23 cellular contexts compared by ENCODE assay signal in genomic region chr22:46795845-46796565, GRCh38. TPM values are rescaled to one million over a fixed set of nuclear protein-coding genes. Genes with fewer than 3 reads are reported as not detected.
DNase-seq lines count a peak whose midpoint lies in the region; ATAC-seq and TF ChIP-seq lines count a peak whose summit lies in the region.
"Had no signal": no experiment of that assay in that cellular context is flagged by ENCODE, and none has a peak within 500 bp of the region (broad histone marks: within the 10 kb centered on the region; RNA-seq: fewer than 3 reads in every experiment).

No MANE protein-coding gene starts in this region.

- H4K91ac ChIP-seq in neuronal stem cell (ENCODE audit: low read depth, low read length, poor library complexity), result no peak overlapping the region

- no peak overlapping the region for H3K18ac ChIP-seq in neuronal stem cell (ENCODE audit: low read length)

- H2AK5ac ChIP-seq in neuronal stem cell (ENCODE audit: low read depth, low read length), result no peak overlapping the region

- peak overlapping the region; percentile 32 for H3K14ac ChIP-seq in neuronal stem cell (ENCODE audit: low read length)

- TF ChIP-seq CTCF in right atrium auricular region (IDR thresholded peaks at IDR 0.05), result no peak

- H3K79me1 ChIP-seq in neuronal stem cell (ENCODE audit: low read depth, low read length), result peaks cover 15% of the 10 kb centered on the region

- no peak overlapping the region for H2BK120ac ChIP-seq in neuronal stem cell (ENCODE audit: low read depth, low read length)

- no peak overlapping the region for H3K9ac ChIP-seq in neuronal stem cell (ENCODE audit: low read depth, low read length, poor library complexity)
- H3K9ac ChIP-seq: GM23248 had no signal

- WGBS in neuronal stem cell (ENCODE audit: extremely low coverage in 2 of 2, insufficient read length in 2 of 2, insufficient replicate concordance in 1 of 2), 2 donors, result no CpG with 5 or more reads among the region's 15 CpGs

- no peak overlapping the region for H2BK15ac ChIP-seq in neuronal stem cell (ENCODE audit: low read length)

- peak overlapping the region; percentile 25 for H3K27ac Mint-ChIP-seq in activated CD4-positive, alpha-beta T cell treated with anti-CD3 and anti-CD28 coated beads, Interleukin-2, amount 10 ng/mL, durations not matched to agents 7 days and 5 days

- H3K4me2 ChIP-seq in neuronal stem cell (ENCODE audit: insufficient read depth, low read length, poor library complexity, severe bottlenecking), result no peak overlapping the region

- no peak overlapping the region for H3K4me3 Mint-ChIP-seq in activated CD4-positive, alpha-beta T cell treated with anti-CD3 and anti-CD28 coated beads, Interleukin-2, amount 10 ng/mL, durations not matched to agents 7 days and 5 days

- H3K4me1 Mint-ChIP-seq in activated CD4-positive, alpha-beta T cell treated with anti-CD3 and anti-CD28 coated beads, Interleukin-2, amount 10 ng/mL, durations not matched to agents 7 days and 5 days, result peaks cover 28% of the 10 kb centered on the region

- H2BK12ac ChIP-seq in neuronal stem cell (ENCODE audit: low read length), result no peak overlapping the region

- H3K9me3 Mint-ChIP-seq in activated CD4-positive, alpha-beta T cell treated with anti-CD3 and anti-CD28 coated beads, Interleukin-2, amount 10 ng/mL, durations not matched to agents 7 days and 5 days, result no peaks in the 10 kb centered on the region

- DNase-seq in activated CD4-positive, alpha-beta T cell treated with anti-CD3 and anti-CD28 coated beads, Interleukin-2, amount 10 ng/mL, durations not matched to agents 7 days and 5 days, result no peak
- no peak for DNase-seq in activated CD4-positive, alpha-beta T cell treated with anti-CD3 and anti-CD28 coated beads, Interleukin-2, amount 50 U/mL, for 1 hour
- DNase-seq in right atrium auricular region (ENCODE audit: low spot score), result peak; percentile 42
- no peak for DNase-seq in Right ventricle myocardium inferior (ENCODE audit: missing footprints)
- no peak for DNase-seq in neuronal stem cell (ENCODE audit: low spot score)
- no peak for DNase-seq in AML-193 (lab: John Stamatoyannopoulos, UW)
- DNase-seq: 8988T; ACHN; DMS53; GM23248; H7; KBM-7; MV-4-11; NCI-H1105 treated with DMSO at 0.1 percent for 48 hours; NCI-H2029; NCI-H446; NCI-H526; NCI-H82; NK-92 treated with Interleukin-12 subunit alpha and Interleukin-12 subunit beta, amount 100 ng/mL, for 24 hours; PC-3; SHP77 had no signal

- intact Hi-C loops in Right ventricle myocardium inferior (cut with DNase I), result no loop called here

- ATAC-seq in Right ventricle myocardium inferior (no peak), HG02852 (IDR thresholded peaks at IDR 0.05; ENCODE audit: unreplicated experiment) (no peak), GM18520 (IDR thresholded peaks at IDR 0.05; ENCODE audit: unreplicated experiment) (no peak)
- ATAC-seq: PC-3 had no signal

- no peak overlapping the region for H3K23ac ChIP-seq in neuronal stem cell (ENCODE audit: low read depth, low read length, poor library complexity)

- H3K36me3 Mint-ChIP-seq in activated CD4-positive, alpha-beta T cell treated with anti-CD3 and anti-CD28 coated beads, Interleukin-2, amount 10 ng/mL, durations not matched to agents 7 days and 5 days (ENCODE audit: low read depth), result peaks cover 55% of the 10 kb centered on the region

- H3K27ac ChIP-seq in right atrium auricular region (no peak overlapping the region), neuronal stem cell (replicated peaks; ENCODE audit: low read length) (no peak overlapping the region)
- H3K27ac ChIP-seq: GM23248 had no signal

- H3K4ac ChIP-seq in neuronal stem cell (ENCODE audit: low read length), result no peak overlapping the region

- H3K4me3 ChIP-seq in right atrium auricular region (no peak overlapping the region), neuronal stem cell (ENCODE audit: low read length in 2 of 2) (no peak overlapping the region)
- H3K4me3 ChIP-seq: GM23248 had no signal

- no peak overlapping the region for H2BK5ac ChIP-seq in neuronal stem cell (ENCODE audit: low read length)

- peaks cover 0 to 22% of the 10 kb centered on the region in 2 donors for H3K4me1 ChIP-seq in right atrium auricular region
- H3K4me1 ChIP-seq in neuronal stem cell (ENCODE audit: control insufficient read depth in 2 of 2, insufficient read depth in 1 of 2, low read depth in 1 of 2, low read length in 2 of 2), result peaks cover 0 to 4% of the 10 kb centered on the region in 2 donors

- H3K36me3 ChIP-seq in right atrium auricular region (peaks cover 44% of the 10 kb centered on the region), neuronal stem cell (replicated peaks in 1 of 2; ENCODE audit: control insufficient read depth in 2 of 2, insufficient read depth in 2 of 2, low read length in 2 of 2) (peaks cover 17 to 57% of the 10 kb centered on the region in 2 donors)

- no peaks in the 10 kb centered on the region for H3K27me3 Mint-ChIP-seq in activated CD4-positive, alpha-beta T cell treated with anti-CD3 and anti-CD28 coated beads, Interleukin-2, amount 10 ng/mL, durations not matched to agents 7 days and 5 days

- CTCF ChIA-PET in activated CD4-positive, alpha-beta T cell treated with anti-CD3 and anti-CD28 coated beads, Interleukin-2, amount 10 ng/mL, durations not matched to agents 7 days and 5 days (lab: Charles Lee), result interaction anchor here (5.3 kb wide), 1 partner anchor 7 kb away, joined by 35 read pairs; no protein-coding TSS in a partner anchor

- POLR2A ChIA-PET in activated CD4-positive, alpha-beta T cell treated with anti-CD3 and anti-CD28 coated beads, Interleukin-2, amount 10 ng/mL, durations not matched to agents 7 days and 5 days (lab: Charles Lee), result no interaction called here

- H2AFZ ChIP-seq in neuronal stem cell (ENCODE audit: low read length), result no peak overlapping the region
- H2AFZ ChIP-seq: GM23248 had no signal

- H3K9me3 ChIP-seq in right atrium auricular region, result no peaks in the 10 kb centered on the region
- H3K9me3 ChIP-seq in neuronal stem cell (replicated peaks in 1 of 2; ENCODE audit: control insufficient read depth in 2 of 2, insufficient read depth in 1 of 2, low read depth in 1 of 2, low read length in 2 of 2), result peaks cover 0 to 2% of the 10 kb centered on the region in 2 donors

- H4K8ac ChIP-seq in neuronal stem cell (ENCODE audit: low read depth, low read length), result peak overlapping the region; percentile 30

- H3K27me3 ChIP-seq in right atrium auricular region, result no peaks in the 10 kb centered on the region
- H3K27me3 ChIP-seq in neuronal stem cell (ENCODE audit: control insufficient read depth in 3 of 3, insufficient read depth in 3 of 3, low read depth in 1 of 3, low read length in 3 of 3), result peaks cover 0 to 2% (median 0%) of the 10 kb centered on the region in 3 experiments

RNA-seq across cellular contexts. Expression of gene TBC1D22A, which starts 33.6 kb away (rescaled TPM):
- total RNA-seq in activated CD4-positive, alpha-beta T cell treated with anti-CD3 and anti-CD28 coated beads, Interleukin-2, amount 10 ng/mL, durations not matched to agents 7 days and 5 days, result 10 to 100 TPM; 34.1 to 39.2 TPM
- total RNA-seq in right atrium auricular region, result 10 to 100 TPM; 11.5 to 15.4 TPM
- total RNA-seq in Right ventricle myocardium inferior, result 14.6 TPM
- polyA plus RNA-seq in neuronal stem cell (2013, experiment 1 of 2), result 10.2 TPM
- 10.6 TPM for polyA plus RNA-seq in neuronal stem cell (2013, experiment 2 of 2)

RNA-seq across cellular contexts. Expression of gene CERK, which starts 58.0 kb away (rescaled TPM):
- 10 to 100 TPM; 41.8 to 47.1 TPM for total RNA-seq in activated CD4-positive, alpha-beta T cell treated with anti-CD3 and anti-CD28 coated beads, Interleukin-2, amount 10 ng/mL, durations not matched to agents 7 days and 5 days
- total RNA-seq in right atrium auricular region (10 to 100 TPM; 46.0 to 59.8 TPM), Right ventricle myocardium inferior (71.6 TPM)
- polyA plus RNA-seq in neuronal stem cell (2013, experiment 1 of 2), result 50.9 TPM
- polyA plus RNA-seq in neuronal stem cell (2013, experiment 2 of 2), result 51.4 TPM
